In genomic region chr3:71172951-71173350, GRCh38 we compare ENCODE assay signal across 13 cellular contexts.
DNase-seq lines count a peak whose midpoint lies in the region; ATAC-seq and TF ChIP-seq lines count a peak whose summit lies in the region.
"Had no signal": no experiment of that assay in that cellular context is flagged by ENCODE, and none has a peak within 500 bp of the region (broad histone marks: within the 10 kb centered on the region; RNA-seq: fewer than 3 reads in every experiment).

No MANE protein-coding gene starts in this region.

- no peak overlapping the region for H3K4me3 Mint-ChIP-seq in CD4-positive, alpha-beta T cell
- no peak overlapping the region for H3K4me3 Mint-ChIP-seq in natural killer cell

- H3K36me3 Mint-ChIP-seq in CD4-positive, alpha-beta T cell (ENCODE audit: low read depth), result peaks cover 92% of the 10 kb centered on the region
- H3K36me3 Mint-ChIP-seq in natural killer cell, result no peaks in the 10 kb centered on the region

- TF ChIP-seq CTCF in CD4-positive, alpha-beta T cell (IDR thresholded peaks at IDR 0.05), result no peak
- TF ChIP-seq CTCF in RWPE2 (IDR thresholded peaks at IDR 0.05; ENCODE audit: poor library complexity, severe bottlenecking) (no peak), cardiac muscle cell (IDR thresholded peaks at IDR 0.05; ENCODE audit: low read depth, low read length) (no peak), natural killer cell (IDR thresholded peaks at IDR 0.05) (no peak)

- POLR2A ChIA-PET in CD4-positive, alpha-beta T cell (lab: Charles Lee), result no interaction called here

- H3K4me3 ChIP-seq in RWPE2 (ENCODE audit: severe bottlenecking), result no peak overlapping the region
- H3K4me3 ChIP-seq in cardiac muscle cell, result no peak overlapping the region
- H3K4me3 ChIP-seq: breast epithelium, esophagus muscularis mucosa had no signal

- peak overlapping the region; percentile 45 for H3K27ac Mint-ChIP-seq in CD4-positive, alpha-beta T cell
- H3K27ac Mint-ChIP-seq in natural killer cell, result no peak overlapping the region

- no peak for DNase-seq in CD4-positive, alpha-beta T cell
- DNase-seq in RWPE2 (ENCODE audit: low spot score), result no peak
- DNase-seq in cardiac muscle cell (ENCODE audit: low read depth in 1 of 2, low spot score in 1 of 2), result peak in 1 of 2 donors; percentile 91
- DNase-seq in sciatic nerve (ENCODE audit: low spot score), result no peak
- no peak for DNase-seq in cerebellum (ENCODE audit: low spot score)
- no peak for DNase-seq in NCI-H69 (lab: John Stamatoyannopoulos, UW)
- DNase-seq in natural killer cell, result no peak
- no peak for DNase-seq in COLO668 (lab: John Stamatoyannopoulos, UW; ENCODE audit: unreplicated experiment)
- DNase-seq: left colon, NCI-H1694, T1000 had no signal

- intact Hi-C loops in CD4-positive, alpha-beta T cell (cut with DNase I, micrococcal nuclease), result loop anchor here in 1 of 2 experiments (5.0 kb wide), 1 partner anchor 41 kb away; no protein-coding TSS in a partner anchor
- intact Hi-C loops in sciatic nerve (cut with DNase I), result no loop called here
- intact Hi-C loops in natural killer cell (cut with micrococcal nuclease), result no loop called here

- no peaks in the 10 kb centered on the region for H3K4me1 ChIP-seq in RWPE2 (ENCODE audit: insufficient read depth, poor library complexity, severe bottlenecking)
- H3K4me1 ChIP-seq in cardiac muscle cell (ENCODE audit: low read depth), result peaks cover 34% of the 10 kb centered on the region
- H3K4me1 ChIP-seq: breast epithelium had no signal

- ATAC-seq in CD4-positive, alpha-beta T cell (ENCODE audit: poor library complexity), result no peak
- ATAC-seq in RWPE2 (ENCODE audit: low read depth) (peak; percentile 35; the same call in 1 of the 3 replicates), sciatic nerve (peak; percentile 92), natural killer cell (no peak)
- ATAC-seq: left colon had no signal

- H3K9me3 ChIP-seq in CD4-positive, alpha-beta T cell (ENCODE audit: control insufficient read depth, low read length), result no peaks in the 10 kb centered on the region
- H3K9me3 ChIP-seq in RWPE2 (ENCODE audit: severe bottlenecking) (no peaks in the 10 kb centered on the region), cardiac muscle cell (ENCODE audit: low read depth) (no peaks in the 10 kb centered on the region)
- H3K9me3 ChIP-seq: breast epithelium, esophagus muscularis mucosa had no signal

- H3K9me3 Mint-ChIP-seq in CD4-positive, alpha-beta T cell, result no peaks in the 10 kb centered on the region
- no peaks in the 10 kb centered on the region for H3K9me3 Mint-ChIP-seq in natural killer cell

- CTCF ChIA-PET in CD4-positive, alpha-beta T cell (lab: Charles Lee), result no interaction called here

- H3K4me1 Mint-ChIP-seq in CD4-positive, alpha-beta T cell (ENCODE audit: low read depth), result peaks cover 61% of the 10 kb centered on the region
- H3K4me1 Mint-ChIP-seq in natural killer cell, result no peaks in the 10 kb centered on the region

- H3K27ac ChIP-seq in CD4-positive, alpha-beta T cell (ENCODE audit: low read depth, low read length), result no peak overlapping the region
- no peak overlapping the region for H3K27ac ChIP-seq in RWPE2 (ENCODE audit: poor library complexity, severe bottlenecking)
- H3K27ac ChIP-seq in cardiac muscle cell, result peak overlapping the region; percentile 81

- no peaks in the 10 kb centered on the region for H3K27me3 ChIP-seq in CD4-positive, alpha-beta T cell (ENCODE audit: control insufficient read depth, insufficient read depth, low read length)
- H3K27me3 ChIP-seq in RWPE2 (ENCODE audit: insufficient read depth, poor library complexity, severe bottlenecking) (no peaks in the 10 kb centered on the region), cardiac muscle cell (no peaks in the 10 kb centered on the region)
- H3K27me3 ChIP-seq: breast epithelium, esophagus muscularis mucosa had no signal

- H3K36me3 ChIP-seq in RWPE2 (ENCODE audit: low read depth), result no peaks in the 10 kb centered on the region
- H3K36me3 ChIP-seq in cardiac muscle cell, result no peaks in the 10 kb centered on the region
- H3K36me3 ChIP-seq: breast epithelium had no signal

- no peaks in the 10 kb centered on the region for H3K27me3 Mint-ChIP-seq in CD4-positive, alpha-beta T cell
- no peaks in the 10 kb centered on the region for H3K27me3 Mint-ChIP-seq in natural killer cell (ENCODE audit: low read depth in 2 of 2)

Comparison
In these comparisons a context has a peak if more than half of its experiments do, and no peak if none do; other contexts are left out.
1. ATAC-seq: peak in RWPE2 (single experiment) and sciatic nerve (single experiment); none in CD4-positive, alpha-beta T cell (single experiment) and natural killer cell (0 of 3).